In genomic region chr4:81237791-81238190, GRCh38 we compare ENCODE assay signal across 22 cellular contexts. TPM values are rescaled to one million over a fixed set of nuclear protein-coding genes. Genes with fewer than 3 reads are reported as not detected.
DNase-seq lines count a peak whose midpoint lies in the region; ATAC-seq and TF ChIP-seq lines count a peak whose summit lies in the region.
"Had no signal": no experiment of that assay in that cellular context is flagged by ENCODE, and none has a peak within 500 bp of the region (broad histone marks: within the 10 kb centered on the region; RNA-seq: fewer than 3 reads in every experiment).

No MANE protein-coding gene starts in this region.

- no peak overlapping the region for H3K4me2 ChIP-seq in GM23338
- H3K4me2 ChIP-seq in PC-3 (ENCODE audit: low read length): peak overlapping the region; percentile 62
- H3K4me2 ChIP-seq: BLaER1 had no signal

- H3K27me3 Mint-ChIP-seq in GM23338 (ENCODE audit: insufficient read depth, low read depth, poor library complexity) (peaks cover 1% of the 10 kb centered on the region), endodermal cell (ENCODE audit: insufficient read depth) (peaks cover 32% of the 10 kb centered on the region)
- H3K27me3 Mint-ChIP-seq in CD8-positive, alpha-beta memory T cell: peaks cover 6 to 16% of the 10 kb centered on the region in 2 donors

- H3F3A ChIP-seq in GM23338 (replicated peaks; ENCODE audit: low read depth) (no peaks in the 10 kb centered on the region), PC-3 (ENCODE audit: low read length, unreplicated experiment) (no peaks in the 10 kb centered on the region)

- ATAC-seq in GM23338: no peak
- ATAC-seq in PC-3: peak; percentile 89
- ATAC-seq: GM12878 had no signal

- H3K9me3 Mint-ChIP-seq in GM23338 (no peaks in the 10 kb centered on the region; the same call in 2 of the 3 replicates), endodermal cell (no peaks in the 10 kb centered on the region)
- peaks cover 0 to 4% (median 0%) of the 10 kb centered on the region in 5 donors for H3K9me3 Mint-ChIP-seq in CD8-positive, alpha-beta memory T cell

- H3K9me3 ChIP-seq in PC-3 (ENCODE audit: low read length) (no peaks in the 10 kb centered on the region), endodermal cell (ENCODE audit: control insufficient read depth, low read length) (no peaks in the 10 kb centered on the region)
- H3K9me3 ChIP-seq in CD8-positive, alpha-beta memory T cell (ENCODE audit: low read length): no peaks in the 10 kb centered on the region
- H3K9me3 ChIP-seq: BLaER1, HAP-1 had no signal

- intact Hi-C loops in PC-3 (cut with micrococcal nuclease): loop anchor here (2.0 kb wide), 1 partner anchor 91 kb away; no protein-coding TSS in a partner anchor
- intact Hi-C loops in dorsolateral prefrontal cortex (cut with DNase I): no loop called here

- CTCF ChIA-PET in PC-3 (lab: Charles Lee): no interaction called here
- CTCF ChIA-PET in CD8-positive, alpha-beta memory T cell (lab: Charles Lee): no interaction called here

- BruUV-seq in PC-3 (replicated peaks; lab: Mats Ljungman, UMichigan): no TSS peak

- peak overlapping the region; percentile 74 for H2AFZ ChIP-seq in GM23338
- no peak overlapping the region for H2AFZ ChIP-seq in PC-3 (ENCODE audit: low read length)

- H3K36me3 Mint-ChIP-seq in GM23338 (ENCODE audit: low read depth) (no peaks in the 10 kb centered on the region), endodermal cell (ENCODE audit: low read depth) (no peaks in the 10 kb centered on the region)
- H3K36me3 Mint-ChIP-seq in CD8-positive, alpha-beta memory T cell: no peaks in the 10 kb centered on the region
- H3K36me3 Mint-ChIP-seq: CD4-positive, CD25-positive, alpha-beta regulatory T cell had no signal

- H3K27ac Mint-ChIP-seq in GM23338 (no peak overlapping the region), endodermal cell (peak overlapping the region; percentile 15)
- H3K27ac Mint-ChIP-seq in CD8-positive, alpha-beta memory T cell: no peak overlapping the region
- H3K27ac Mint-ChIP-seq: CD4-positive, CD25-positive, alpha-beta regulatory T cell had no signal

- no peak overlapping the region for H3K4me3 Mint-ChIP-seq in GM23338
- no peak overlapping the region for H3K4me3 Mint-ChIP-seq in endodermal cell
- H3K4me3 Mint-ChIP-seq in CD8-positive, alpha-beta memory T cell: no peak overlapping the region
- H3K4me3 Mint-ChIP-seq: CD4-positive, CD25-positive, alpha-beta regulatory T cell had no signal

- no peak for TF ChIP-seq CTCF in GM23338 (conservative IDR thresholded peaks at IDR 0.05; ENCODE audit: low read depth in 2 of 2)
- TF ChIP-seq CTCF in PC-3 (conservative IDR thresholded peaks at IDR 0.05; ENCODE audit: low read depth, low read length): no peak
- no peak for TF ChIP-seq CTCF in endodermal cell (conservative IDR thresholded peaks at IDR 0.05)
- no peak for TF ChIP-seq CTCF in dorsolateral prefrontal cortex (IDR thresholded peaks at IDR 0.05 in 54 of 56, conservative IDR thresholded peaks at IDR 0.05 in 2 of 56; ENCODE audit: low read depth in 1 of 56, partially characterized antibody in 56 of 56)

- peak; percentile 7 for DNase-seq in EH (ENCODE audit: low read depth)
- no peak for DNase-seq in GM23338 (ENCODE audit: low spot score)
- peak; percentile 54 for DNase-seq in PC-3
- no peak for DNase-seq in endodermal cell
- no peak for DNase-seq in CD8-positive, alpha-beta memory T cell
- no peak for DNase-seq in dorsolateral prefrontal cortex
- no peak for DNase-seq in KG1 (lab: John Stamatoyannopoulos, UW)
- DNase-seq: CD4-positive, CD25-positive, alpha-beta regulatory T cell; GDM1; KBM-7; NCI-H1092; NCI-H1436 treated with DMSO at 0.1 percent for 48 hours; NCI-H187 treated with DMSO at 0.1 percent for 48 hours; NCI-H446; NCI-H524 treated with DMSO at 0.1 percent for 48 hours; NCI-H774; RPMI8226; SHP77 treated with DMSO at 0.1 percent for 48 hours; T-helper 1 cell had no signal

- no peaks in the 10 kb centered on the region for H3K79me2 ChIP-seq in GM23338 (replicated peaks; ENCODE audit: insufficient read depth)
- no peaks in the 10 kb centered on the region for H3K79me2 ChIP-seq in PC-3 (ENCODE audit: low read length)

- H3K4me3 ChIP-seq in GM23338 (no peak overlapping the region), PC-3 (ENCODE audit: low read length) (no peak overlapping the region), endodermal cell (ENCODE audit: low read length) (no peak overlapping the region), dorsolateral prefrontal cortex (no peak overlapping the region)
- H3K4me3 ChIP-seq in CD8-positive, alpha-beta memory T cell (ENCODE audit: low read length): no peak overlapping the region
- H3K4me3 ChIP-seq: BLaER1, GM12878, HAP-1 had no signal

- H4K20me1 ChIP-seq in GM23338 (replicated peaks; ENCODE audit: insufficient read depth): no peaks in the 10 kb centered on the region
- no peaks in the 10 kb centered on the region for H4K20me1 ChIP-seq in PC-3 (ENCODE audit: low read length)
- H4K20me1 ChIP-seq: BLaER1 had no signal

- H3K9me2 ChIP-seq in GM23338 (ENCODE audit: insufficient read depth): peaks cover 4% of the 10 kb centered on the region
- no peaks in the 10 kb centered on the region for H3K9me2 ChIP-seq in PC-3 (replicated peaks; ENCODE audit: low read length)

- H3K4me1 Mint-ChIP-seq in GM23338 (no peaks in the 10 kb centered on the region), endodermal cell (peaks cover 9% of the 10 kb centered on the region)
- H3K4me1 Mint-ChIP-seq in CD8-positive, alpha-beta memory T cell: no peaks in the 10 kb centered on the region
- H3K4me1 Mint-ChIP-seq: CD4-positive, CD25-positive, alpha-beta regulatory T cell had no signal

- no peak overlapping the region for H3K27ac ChIP-seq in GM23338 (ENCODE audit: low read depth)
- H3K27ac ChIP-seq in PC-3 (ENCODE audit: low read length): peak overlapping the region; percentile 34
- no peak overlapping the region for H3K27ac ChIP-seq in endodermal cell (ENCODE audit: low read depth, low read length)
- no peak overlapping the region for H3K27ac ChIP-seq in CD8-positive, alpha-beta memory T cell (ENCODE audit: low read depth, low read length)
- no peak overlapping the region for H3K27ac ChIP-seq in dorsolateral prefrontal cortex
- H3K27ac ChIP-seq: BLaER1 had no signal

- POLR2A ChIA-PET in PC-3 (lab: Charles Lee; ENCODE audit: unreplicated experiment): no interaction called here
- POLR2A ChIA-PET in CD8-positive, alpha-beta memory T cell (lab: Charles Lee): no interaction called here

- H3K36me3 ChIP-seq in GM23338 (ENCODE audit: insufficient read depth): no peaks in the 10 kb centered on the region
- H3K36me3 ChIP-seq in PC-3 (ENCODE audit: low read depth, low read length): no peaks in the 10 kb centered on the region
- no peaks in the 10 kb centered on the region for H3K36me3 ChIP-seq in endodermal cell (ENCODE audit: control insufficient read depth, insufficient read depth, low read length)
- no peaks in the 10 kb centered on the region for H3K36me3 ChIP-seq in CD8-positive, alpha-beta memory T cell (ENCODE audit: insufficient read depth, low read length)
- H3K36me3 ChIP-seq: BLaER1, HAP-1 had no signal

- H3K27me3 ChIP-seq in GM23338 (ENCODE audit: insufficient read depth): no peaks in the 10 kb centered on the region
- H3K27me3 ChIP-seq in PC-3 (ENCODE audit: low read length): no peaks in the 10 kb centered on the region
- H3K27me3 ChIP-seq in endodermal cell (ENCODE audit: control insufficient read depth, insufficient read depth, low read length, poor library complexity, severe bottlenecking): no peaks in the 10 kb centered on the region
- no peaks in the 10 kb centered on the region for H3K27me3 ChIP-seq in CD8-positive, alpha-beta memory T cell (ENCODE audit: insufficient read depth, low read length, poor library complexity, severe bottlenecking)
- peaks cover 0 to 6% (median 0%) of the 10 kb centered on the region in 45 donors for H3K27me3 ChIP-seq in dorsolateral prefrontal cortex
- H3K27me3 ChIP-seq: BLaER1 had no signal

- no peaks in the 10 kb centered on the region for H3K4me1 ChIP-seq in GM23338 (ENCODE audit: insufficient read depth)
- H3K4me1 ChIP-seq in PC-3 (ENCODE audit: insufficient read depth, low read length): peaks cover 8% of the 10 kb centered on the region
- no peaks in the 10 kb centered on the region for H3K4me1 ChIP-seq in endodermal cell (ENCODE audit: control insufficient read depth, insufficient read depth, low read length)
- no peaks in the 10 kb centered on the region for H3K4me1 ChIP-seq in CD8-positive, alpha-beta memory T cell (ENCODE audit: insufficient read depth, low read length)
- H3K4me1 ChIP-seq: BLaER1, HAP-1 had no signal

- H3K9ac ChIP-seq in PC-3 (ENCODE audit: low read length) (no peak overlapping the region), endodermal cell (ENCODE audit: extremely low read depth, low read length, poor library complexity, severe bottlenecking) (no peak overlapping the region)
- H3K9ac ChIP-seq: BLaER1 had no signal

TF ChIP-seq in GM23338, 12 proteins besides CTCF, POLR2A, EP300 and RAD21 (continues in another document):
- TF ChIP-seq EZH2phosphoT487 (IDR thresholded peaks at IDR 0.05; ENCODE audit: unreplicated experiment) (no peak), EZH2 (IDR thresholded peaks at IDR 0.05; ENCODE audit: low read depth, unreplicated experiment) (no peak)

RNA-seq across cellular contexts. Expression of gene PRKG2, which starts 22.8 kb away (rescaled TPM):
- 3.0 and 3.6 TPM in 2 replicates for total RNA-seq in GM23338 (2014; rRNA removed; shearing (Covaris generic))
- polyA plus RNA-seq in GM23338 (2016; fragmentation: Nextera tagmentation; extraction: Ambion mirVana): 0.92 and 1.9 TPM in 2 replicates
- 0.40 and 0.55 TPM in 2 replicates for total RNA-seq in PC-3 (2014; rRNA removed)
- 1 to 10 TPM; 1.3 to 2.4 TPM for total RNA-seq in endodermal cell
- 0.89 TPM for polyA plus RNA-seq in endodermal cell (2013, experiment 1 of 2)
- polyA plus RNA-seq in endodermal cell (2013, experiment 2 of 2): 0.41 TPM
- under 1 TPM; 0.58 to 0.59 TPM for total RNA-seq in CD8-positive, alpha-beta memory T cell
- polyA plus RNA-seq in CD8-positive, alpha-beta memory T cell: 0.53 TPM
- 1 to 10 TPM; 1.7 to 9.8 (median 4.9) TPM for total RNA-seq in dorsolateral prefrontal cortex
- total RNA-seq: GM12878 had no signal
- polyA plus RNA-seq: GM12878 had no signal

Comparison
In these comparisons a context has a peak if more than half of its experiments do, and no peak if none do; other contexts are left out.
1. DNase-seq: peak in EH (single experiment) and PC-3 (single experiment); none in GM23338 (single experiment), endodermal cell (single experiment), CD8-positive, alpha-beta memory T cell (0 of 5), dorsolateral prefrontal cortex (0 of 10) and KG1 (single experiment).